ENCODE assay signal across 9 cellular contexts in the genomic region with DNA sequence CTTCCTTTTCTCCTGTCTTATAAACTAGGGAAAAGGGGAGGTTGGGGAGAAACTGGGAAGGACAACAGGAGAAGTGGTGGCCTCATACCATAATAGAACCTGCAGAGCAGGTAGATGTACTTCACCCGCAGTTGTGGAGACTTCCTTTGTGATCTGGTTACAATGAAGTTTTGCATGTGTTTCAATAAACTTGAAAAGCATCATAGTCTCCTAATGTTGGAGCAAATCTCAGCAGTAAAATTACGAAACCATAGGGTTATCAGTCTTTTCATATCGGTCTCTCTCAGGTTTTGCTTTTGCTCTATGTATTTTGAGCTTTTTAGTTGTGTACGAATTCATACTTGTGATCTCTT. TPM values are rescaled to one million over a fixed set of nuclear protein-coding genes. Genes with fewer than 3 reads are reported as not detected.
DNase-seq lines count a peak whose midpoint lies in the region; ATAC-seq, FAIRE-seq and TF ChIP-seq lines count a peak whose summit lies in the region.
"Had no signal": no experiment of that assay in that cellular context is flagged by ENCODE, and none has a peak within 500 bp of the region (broad histone marks: within the 10 kb centered on the region; RNA-seq: fewer than 3 reads in every experiment).

No MANE protein-coding gene starts in this region.

- WGBS in H9 (ENCODE audit: extremely low coverage, insufficient read length, low lambda C conversion rate), result no CpG with 5 or more reads among the region's 4 CpGs
- WGBS in GM12878 (ENCODE audit: insufficient coverage, insufficient replicate concordance, low lambda C conversion rate, missing lambda C conversion rate), result 38% methylated on average over 4 of the region's 4 CpGs

- TF ChIP-seq CTCF in AG04449 (IDR thresholded peaks at IDR 0.05; ENCODE audit: insufficient read depth, low read length, missing control alignments) (no peak), H9 (conservative IDR thresholded peaks at IDR 0.05) (no peak), GM12878 (IDR thresholded peaks at IDR 0.05 in 2 of 3, conservative IDR thresholded peaks at IDR 0.05 in 1 of 3; ENCODE audit: control insufficient read depth in 2 of 3, extremely low read depth in 1 of 3, insufficient read depth in 1 of 3, low read depth in 3 of 3, low read length in 3 of 3) (no peak)

- CTCF ChIA-PET in AG04449 (lab: Yijun Ruan, JAX) (interaction anchor here (1.1 to 1.4 kb wide), 3 partner anchors 9 to 369 kb away, joined by 3 to 6 read pairs (median 3); no protein-coding TSS in a partner anchor), GM12878 (lab: Yijun Ruan, JAX) (interaction anchor here (0.7 to 2.1 kb wide), 17 partner anchors 43 to 660 kb away, joined by 3 to 27 read pairs (median 4); no protein-coding TSS in a partner anchor)

- peaks cover 0 to 2% of the 10 kb centered on the region in 2 experiments; a peak in 2 of 5 replicates for H3K9me3 Mint-ChIP-seq in H9

- H2BK5ac ChIP-seq in H9 (ENCODE audit: insufficient read length, low read length), result no peak overlapping the region

- POLR2A ChIA-PET in AG04449 (lab: Yijun Ruan, JAX), result interaction anchor here (0.6 kb wide), 1 partner anchor 101 kb away, joined by 3 read pairs; no protein-coding TSS in a partner anchor
- POLR2A ChIA-PET in GM12878 (lab: Charles Lee), result no interaction called here

- no peak overlapping the region for H4K5ac ChIP-seq in H9 (ENCODE audit: insufficient read length, low read depth, low read length)

- no peak for TF ChIP-seq RAD21 in GM12878 (IDR thresholded peaks at IDR 0.05; ENCODE audit: insufficient read depth, low read depth, low read length)

- peaks cover 0 to 4% (median 2%) of the 10 kb centered on the region in 3 experiments; a peak in 2 of 7 replicates for H3K36me3 Mint-ChIP-seq in H9 (ENCODE audit: insufficient read depth in 1 of 3, low read depth in 3 of 3)

- TF ChIP-seq POLR2A in GM12878 (IDR thresholded peaks at IDR 0.05; ENCODE audit: low read depth, low read length) (no peak), GM12891 (IDR thresholded peaks at IDR 0.05; ENCODE audit: low read depth, low read length) (no peak)

- no peak overlapping the region for H3K14ac ChIP-seq in H9 (ENCODE audit: insufficient read depth, low read length)

- no peaks in the 10 kb centered on the region for H3K79me1 ChIP-seq in H9 (ENCODE audit: insufficient read depth, low read depth, low read length, poor library complexity, severe bottlenecking)

- H3K79me2 ChIP-seq in H9 (ENCODE audit: insufficient read depth, low read length) (no peaks in the 10 kb centered on the region; the same call in 1 of the 2 replicates), GM12878 (ENCODE audit: control insufficient read depth, insufficient read depth, low read length) (no peaks in the 10 kb centered on the region)

- SMC1A ChIA-PET in GM12878 (lab: Charles Lee; ENCODE audit: uncharacterized antibody, unreplicated experiment), result interaction anchor here (0.9 to 1.9 kb wide), 14 partner anchors 11 to 514 kb away, joined by 3 to 9 read pairs (median 4); no protein-coding TSS in a partner anchor

- H3K9me3 ChIP-seq in H9 (ENCODE audit: control insufficient read depth, low read depth, low read length) (no peaks in the 10 kb centered on the region), GM12878 (replicated peaks; ENCODE audit: control insufficient read depth, insufficient read depth, low read length) (no peaks in the 10 kb centered on the region), muscle layer of duodenum (ENCODE audit: control insufficient read depth in 1 of 2, low read length in 2 of 2) (no peaks in the 10 kb centered on the region)

- H3T11ph ChIP-seq in H9 (ENCODE audit: low read length), result no peak overlapping the region

- no TSS peak for BruUV-seq in GM12878 (replicated peaks; lab: Mats Ljungman, UMichigan)

- H3K4me1 ChIP-seq in H9 (ENCODE audit: insufficient read depth, low read length) (peaks cover 4% of the 10 kb centered on the region; the same call in 1 of the 2 replicates), GM12878 (ENCODE audit: control insufficient read depth, insufficient read depth, low read length) (no peaks in the 10 kb centered on the region), muscle layer of duodenum (ENCODE audit: control insufficient read depth in 1 of 2, insufficient read depth in 2 of 2, low read length in 2 of 2) (peaks cover 0 to 12% of the 10 kb centered on the region in 2 donors)

- H3K9ac ChIP-seq in H9 (ENCODE audit: extremely low read depth, insufficient read length, low read length) (no peak overlapping the region), GM12878 (ENCODE audit: control insufficient read depth, insufficient read depth, low read length) (no peak overlapping the region)

- H2BK120ac ChIP-seq in H9 (ENCODE audit: low read depth, low read length, poor library complexity, severe bottlenecking), result no peak overlapping the region

- DNase-seq in AG04449 (ENCODE audit: low read depth, low spot score) (no peak), H9 (no peak), GM12878 (ENCODE audit: low read depth, low spot score) (no peak), NCI-H2107 (lab: John Stamatoyannopoulos, UW) (no peak), GM12891 (ENCODE audit: insufficient read length, low spot score) (no peak), DMS79 treated with DMSO at 0.1 percent for 48 hours (lab: John Stamatoyannopoulos, UW) (no peak)
- DNase-seq: aorta had no signal

- ATAC-seq in GM12878 (no peak), GM21576 (IDR thresholded peaks at IDR 0.05; ENCODE audit: unreplicated experiment) (no peak)

- no peak overlapping the region for H3K56ac ChIP-seq in H9 (ENCODE audit: insufficient read length, low read depth, low read length)

- RAD21 ChIA-PET in GM12878 (lab: Charles Lee; ENCODE audit: unreplicated experiment), result interaction anchor here (0.7 to 2.1 kb wide), 15 partner anchors 69 to 468 kb away, joined by 3 to 23 read pairs (median 3); a partner anchor contains a TSS

- no peak overlapping the region for H3K23ac ChIP-seq in H9 (ENCODE audit: insufficient read length, low read depth, low read length)

- no peaks in the 10 kb centered on the region for H3K27me3 ChIP-seq in H9 (ENCODE audit: insufficient read depth, low read length)
- H3K27me3 ChIP-seq in GM12878 (replicated peaks in 1 of 2; ENCODE audit: control insufficient read depth in 2 of 2, insufficient read depth in 2 of 2, low read length in 1 of 2), result no peaks in the 10 kb centered on the region
- H3K27me3 ChIP-seq in muscle layer of duodenum (ENCODE audit: low read depth, low read length), result no peaks in the 10 kb centered on the region

- H2AFZ ChIP-seq in H9 (ENCODE audit: low read length) (no peak overlapping the region), GM12878 (ENCODE audit: control insufficient read depth, low read depth, low read length) (peak overlapping the region; percentile 21; the same call in 1 of the 2 replicates)

- H3K18ac ChIP-seq in H9 (ENCODE audit: insufficient read length, low read depth, low read length), result no peak overlapping the region

- intact Hi-C loops in GM12878 (cut with micrococcal nuclease; ENCODE audit: unreplicated experiment), result loop anchor here (5.0 to 10.0 kb wide), 2 partner anchors 142 to 364 kb away; no protein-coding TSS in a partner anchor

- peaks cover 10% of the 10 kb centered on the region for H3K23me2 ChIP-seq in H9 (ENCODE audit: insufficient read length, low read depth, low read length, poor library complexity, severe bottlenecking)

- no peak overlapping the region for H3K27ac Mint-ChIP-seq in H9

- H4K91ac ChIP-seq in H9 (ENCODE audit: insufficient read length, low read depth, low read length), result no peak overlapping the region

- H2BK12ac ChIP-seq in H9 (ENCODE audit: insufficient read length, low read depth, low read length), result no peak overlapping the region

- H3K4me3 ChIP-seq in AG04449 (ENCODE audit: low read depth, low read length) (peak overlapping the region; percentile 65), GM12878 (peak overlapping the region; percentile 75), muscle layer of duodenum (ENCODE audit: low read depth in 1 of 2, low read length in 2 of 2) (peak overlapping the region; percentile 53 to 54)

- in situ Hi-C loops in GM12878 (cut with MboI), result loop anchor here (5.0 kb wide), 1 partner anchor 142 kb away; no protein-coding TSS in a partner anchor

- TF ChIP-seq EP300 in GM12878 (IDR thresholded peaks at IDR 0.05; ENCODE audit: borderline replicate concordance in 1 of 2, control insufficient read depth in 1 of 2, low read depth in 2 of 2, low read length in 2 of 2), result no peak

- no peak overlapping the region for H2BK20ac ChIP-seq in H9 (ENCODE audit: low read depth, low read length, poor library complexity, severe bottlenecking)

- no peak overlapping the region for H2BK15ac ChIP-seq in H9 (ENCODE audit: low read depth, low read length)

- H3K27me3 Mint-ChIP-seq in H9 (ENCODE audit: low read depth), result peaks cover 5% of the 10 kb centered on the region

- H3K4me1 Mint-ChIP-seq in H9, result peaks cover 19 to 39% of the 10 kb centered on the region in 2 experiments

- H3K36me3 ChIP-seq in GM12878 (ENCODE audit: control insufficient read depth in 2 of 2, insufficient read depth in 2 of 2, low read length in 1 of 2) (no peaks in the 10 kb centered on the region), muscle layer of duodenum (ENCODE audit: control insufficient read depth in 1 of 2, insufficient read depth in 2 of 2, low read length in 2 of 2) (no peaks in the 10 kb centered on the region)

- FAIRE-seq in GM12878 (lab: Jason Lieb, UNC) (no peak), GM12891 (lab: Jason Lieb, UNC) (no peak)

- H3K4ac ChIP-seq in H9 (ENCODE audit: low read depth, low read length), result no peak overlapping the region

- peak overlapping the region; percentile 80 for H3K4me2 ChIP-seq in H9 (ENCODE audit: insufficient read depth, insufficient read length, low read length)
- H3K4me2 ChIP-seq in GM12878 (ENCODE audit: control insufficient read depth, insufficient read depth), result no peak overlapping the region

- H4K20me1 ChIP-seq in H9 (ENCODE audit: control insufficient read depth, insufficient read depth, insufficient read length) (peaks cover 2% of the 10 kb centered on the region), GM12878 (ENCODE audit: control insufficient read depth, insufficient read depth) (no peaks in the 10 kb centered on the region)

- peak overlapping the region; percentile 78 to 94 for H3K4me3 Mint-ChIP-seq in H9

- H3K27ac ChIP-seq in H9 (ENCODE audit: insufficient read length, low read depth, low read length) (no peak overlapping the region), GM12878 (ENCODE audit: control insufficient read depth, insufficient read depth) (no peak overlapping the region), muscle layer of duodenum (ENCODE audit: low read length) (no peak overlapping the region)

- H2AK5ac ChIP-seq in H9 (ENCODE audit: insufficient read length, low read length), result no peak overlapping the region

- H4K8ac ChIP-seq in H9 (replicated peaks; ENCODE audit: insufficient read length, low read depth, low read length), result no peak overlapping the region

RNA-seq across cellular contexts. Expression of a gene that starts 30.5 kb away (rescaled TPM):
- total RNA-seq in H9 (2021), result 3.9 and 5.2 TPM in 2 replicates
- 19.1 and 21.0 TPM in 2 replicates for total RNA-seq in GM12878 (2013; cell fraction: nucleolus; rRNA removed)
- total RNA-seq in GM12878 (2014; rRNA removed), result 0.49 and 0.56 TPM in 2 replicates
- total RNA-seq in GM12878 (2014; rRNA removed; fragmentation: Illumina TruSeq; extraction: Trizol), result 0.18 and 0.22 TPM in 2 replicates
- 0.88 and 1.4 TPM in 2 replicates for total RNA-seq in GM12878 (2021)
- polyA plus RNA-seq in GM12878 (2011; ENCODE audit: low read depth), result 0.43 TPM
- polyA plus RNA-seq in GM12878 (2011; rRNA removed), result 0.56 and 1.2 TPM in 2 replicates
- 1.5 TPM in 2 replicates for polyA plus RNA-seq in GM12878 (2011; cell fraction: cytosol; rRNA removed)
- 8.0 TPM in 2 replicates for polyA plus RNA-seq in GM12878 (2011; cell fraction: nucleus; rRNA removed)
- polyA plus RNA-seq in GM12878 (2012), result 1.8 TPM in 2 replicates
- 0.24 and 0.35 TPM in 2 replicates for polyA plus RNA-seq in GM12878 (2014; fragmentation: Illumina TruSeq; extraction: Trizol)
- polyA plus RNA-seq in GM12878 (2014; fragmentation: Nextera tagmentation; extraction: Ambion mirVana), result under 1 TPM; 0.08 to 0.11 TPM
- polyA plus RNA-seq in GM12878 (2014; rRNA removed), result 0.47 and 1.1 TPM in 2 replicates
- under 1 TPM; 0.40 to 0.50 TPM for polyA plus RNA-seq in GM12878 (2016; fragmentation: Nextera tagmentation; extraction: Ambion mirVana)
- polyA minus RNA-seq in GM12878 (2011; rRNA and poly(A)+ RNA removed), result 2.7 and 3.9 TPM in 2 replicates
- 1.0 and 1.6 TPM in 2 replicates for polyA minus RNA-seq in GM12878 (2011; cell fraction: cytosol; rRNA and poly(A)+ RNA removed)
- 3.6 and 5.7 TPM in 2 replicates for polyA minus RNA-seq in GM12878 (2011; cell fraction: nucleus; rRNA and poly(A)+ RNA removed)
- 1.4 TPM for polyA plus RNA-seq in GM12891 (2012; ENCODE audit: low read depth, missing spikeins)
